Comparison of ENCODE assay signal across 8 cellular contexts in the genomic region with DNA sequence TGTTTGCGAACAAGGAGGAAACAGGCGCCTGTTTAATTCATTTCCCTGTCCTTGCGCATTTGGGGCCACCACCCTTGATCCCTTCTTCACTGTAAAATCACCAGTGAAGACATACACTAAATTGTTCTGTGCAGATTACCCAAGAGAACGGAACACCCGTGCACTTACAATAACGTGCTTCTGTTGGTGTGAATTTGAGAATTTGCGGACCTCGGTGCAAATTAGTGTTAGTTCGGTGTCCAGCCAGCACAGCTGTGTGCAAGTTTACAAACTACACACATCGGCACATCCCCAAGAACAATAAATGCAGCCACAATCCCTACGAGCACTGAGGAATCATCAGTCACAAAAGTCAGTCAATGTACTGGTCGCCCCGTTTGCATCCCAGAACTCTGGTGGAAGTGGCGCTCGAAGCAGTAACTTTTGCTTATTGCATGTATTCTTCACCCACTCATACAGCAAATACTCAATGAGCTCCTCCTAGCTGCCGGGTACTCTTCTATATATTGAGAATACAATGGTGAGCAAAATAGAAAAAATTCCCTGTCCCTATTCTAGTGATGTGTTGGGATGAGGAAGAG. TPM values are rescaled to one million over a fixed set of nuclear protein-coding genes. Genes with fewer than 3 reads are reported as not detected.
DNase-seq lines count a peak whose midpoint lies in the region; ATAC-seq, FAIRE-seq and TF ChIP-seq lines count a peak whose summit lies in the region.

No MANE protein-coding gene starts in this region.

- H3K9me3 ChIP-seq in adrenal gland (replicated peaks in 1 of 3), result no peaks in the 10 kb centered on the region
- H3K9me3 ChIP-seq in kidney (ENCODE audit: control insufficient read depth in 1 of 2, low read length in 2 of 2), result no peaks in the 10 kb centered on the region
- no peaks in the 10 kb centered on the region for H3K9me3 ChIP-seq in tibial nerve

- ATAC-seq in esophagus mucosa, result no peak

- H3K4me1 ChIP-seq in adrenal gland (replicated peaks in 1 of 2) (peaks cover 12 to 35% of the 10 kb centered on the region in 2 donors), kidney (ENCODE audit: control insufficient read depth in 1 of 2, insufficient read depth in 1 of 2, low read depth in 1 of 2, low read length in 2 of 2) (peaks cover 9 to 11% of the 10 kb centered on the region in 2 donors), tibial nerve (peaks cover 0 to 34% (median 12%) of the 10 kb centered on the region in 4 donors)

- FAIRE-seq in kidney (lab: Jason Lieb, UNC), result no peak

- H3K27ac ChIP-seq in adrenal gland (no peak overlapping the region), kidney (ENCODE audit: low read depth in 2 of 2, low read length in 2 of 2) (no peak overlapping the region), tibial nerve (peak overlapping the region in 2 of 4 donors; percentile 21 to 97)

- H3K27me3 ChIP-seq in adrenal gland (no peaks in the 10 kb centered on the region), tibial nerve (no peaks in the 10 kb centered on the region)

- H3K36me3 ChIP-seq in adrenal gland (replicated peaks in 1 of 2) (no peaks in the 10 kb centered on the region), kidney (ENCODE audit: control insufficient read depth in 1 of 2, insufficient read depth in 2 of 2, low read length in 2 of 2) (no peaks in the 10 kb centered on the region), tibial nerve (no peaks in the 10 kb centered on the region)

- no peak for TF ChIP-seq EP300 in tibial nerve (IDR thresholded peaks at IDR 0.05)

- no peak overlapping the region for H3K4me3 Mint-ChIP-seq in Calu3 (ENCODE audit: low read depth, unreplicated experiment)

- CTCF ChIA-PET in Calu3 (lab: Charles Lee), result no interaction called here

- H3K9ac ChIP-seq in kidney (ENCODE audit: low read length in 2 of 2), result peak overlapping the region; percentile 68 to 69

- intact Hi-C loops in adrenal gland (cut with DNase I) (no loop called here), kidney (cut with DNase I) (no loop called here), Calu3 (cut with micrococcal nuclease; ENCODE audit: unreplicated experiment) (loop anchor here (5.0 kb wide), 1 partner anchor 228 kb away; no protein-coding TSS in a partner anchor)

- DNase-seq in DMS53 (lab: John Stamatoyannopoulos, UW), result peak; percentile 71
- DNase-seq in HuH-7 (ENCODE audit: low spot score), result peak; percentile 10
- peak in 2 of 7 donors; percentile 22 to 27 for DNase-seq in adrenal gland
- no peak for DNase-seq in kidney
- peak in 1 of 2 donors; percentile 11 for DNase-seq in tibial nerve (ENCODE audit: low spot score in 2 of 2)
- no peak for DNase-seq in Calu3
- no peak for DNase-seq in retina

- H3K36me3 Mint-ChIP-seq in Calu3 (ENCODE audit: insufficient read depth, unreplicated experiment), result no peaks in the 10 kb centered on the region

- WGBS in adrenal gland, 4 donors, result 0 to 4% (median 2%) methylated on average over 11 to 16 of the region's 16 CpGs
- 0 to 1% methylated on average over 16 of the region's 16 CpGs for WGBS in tibial nerve, 2 donors

- TF ChIP-seq CTCF in adrenal gland (IDR thresholded peaks at IDR 0.05) (peak in 1 of 6 experiments; percentile 11), kidney (IDR thresholded peaks at IDR 0.05; ENCODE audit: borderline replicate concordance, extremely low read depth, insufficient read depth) (no peak), tibial nerve (IDR thresholded peaks at IDR 0.05) (no peak), Calu3 (IDR thresholded peaks at IDR 0.05; ENCODE audit: unreplicated experiment) (no peak)

- BruUV-seq in Calu3 (replicated peaks; lab: Mats Ljungman, UMichigan), result no TSS peak

- H3K4me1 Mint-ChIP-seq in Calu3 (ENCODE audit: low read depth, unreplicated experiment), result peaks cover 7% of the 10 kb centered on the region

- TF ChIP-seq POLR2A in adrenal gland (IDR thresholded peaks at IDR 0.05) (no peak), tibial nerve (IDR thresholded peaks at IDR 0.05) (no peak)

- H3K9me3 Mint-ChIP-seq in Calu3 (ENCODE audit: low read depth, unreplicated experiment), result no peaks in the 10 kb centered on the region

- no peaks in the 10 kb centered on the region for H3K27me3 Mint-ChIP-seq in Calu3 (ENCODE audit: unreplicated experiment)

- no peak overlapping the region for H3K27ac Mint-ChIP-seq in Calu3 (ENCODE audit: unreplicated experiment)

- peak overlapping the region; percentile 9 to 97 (median 74) for H3K4me3 ChIP-seq in adrenal gland
- peak overlapping the region; percentile 82 to 99 for H3K4me3 ChIP-seq in kidney (ENCODE audit: low read length in 2 of 2)
- peak overlapping the region; percentile 67 to 90 (median 84) for H3K4me3 ChIP-seq in tibial nerve

RNA-seq across cellular contexts. Expression of gene CNOT4, which starts 0.8 kb away (rescaled TPM):
- total RNA-seq in adrenal gland (10 to 100 TPM; 11.8 to 28.1 (median 21.2) TPM), kidney (26.2 TPM), tibial nerve (10 to 100 TPM; 16.8 to 26.0 (median 20.0) TPM), esophagus mucosa (15.9 TPM), Calu3 (2022) (21.9 and 26.0 TPM in 2 replicates)
- polyA plus RNA-seq in adrenal gland (10 to 100 TPM in 2 of 3 donors, 1 to 10 TPM in 1; 8.7 to 26.1 (median 13.1) TPM), kidney (ENCODE audit: insufficient read depth, low read depth, low replicate concordance) (8.4 TPM)

RNA-seq across cellular contexts. Expression of gene NUP205, which starts 47.0 kb away (rescaled TPM):
- 10 to 100 TPM; 22.3 to 41.1 (median 35.4) TPM for total RNA-seq in adrenal gland
- 10 to 100 TPM; 29.4 to 44.0 (median 33.2) TPM for polyA plus RNA-seq in adrenal gland
- total RNA-seq in kidney, result 40.7 TPM
- polyA plus RNA-seq in kidney (ENCODE audit: insufficient read depth, low read depth, low replicate concordance), result 20.5 TPM
- 10 to 100 TPM; 28.6 to 68.2 (median 42.1) TPM for total RNA-seq in tibial nerve
- 62.4 TPM for total RNA-seq in esophagus mucosa
- 73.3 and 75.1 TPM in 2 replicates for total RNA-seq in Calu3 (2022)

Comparison
In these comparisons a context has a peak if more than half of its experiments do, and no peak if none do; other contexts are left out.
1. DNase-seq: peak in DMS53 (single experiment) and HuH-7 (single experiment); none in kidney (single experiment), Calu3 (single experiment) and retina (single experiment).
2. Peak in every context shown above with its lines, with median percentiles within 50 percentile points of each other: H3K4me3 ChIP-seq.